In the genomic region with DNA sequence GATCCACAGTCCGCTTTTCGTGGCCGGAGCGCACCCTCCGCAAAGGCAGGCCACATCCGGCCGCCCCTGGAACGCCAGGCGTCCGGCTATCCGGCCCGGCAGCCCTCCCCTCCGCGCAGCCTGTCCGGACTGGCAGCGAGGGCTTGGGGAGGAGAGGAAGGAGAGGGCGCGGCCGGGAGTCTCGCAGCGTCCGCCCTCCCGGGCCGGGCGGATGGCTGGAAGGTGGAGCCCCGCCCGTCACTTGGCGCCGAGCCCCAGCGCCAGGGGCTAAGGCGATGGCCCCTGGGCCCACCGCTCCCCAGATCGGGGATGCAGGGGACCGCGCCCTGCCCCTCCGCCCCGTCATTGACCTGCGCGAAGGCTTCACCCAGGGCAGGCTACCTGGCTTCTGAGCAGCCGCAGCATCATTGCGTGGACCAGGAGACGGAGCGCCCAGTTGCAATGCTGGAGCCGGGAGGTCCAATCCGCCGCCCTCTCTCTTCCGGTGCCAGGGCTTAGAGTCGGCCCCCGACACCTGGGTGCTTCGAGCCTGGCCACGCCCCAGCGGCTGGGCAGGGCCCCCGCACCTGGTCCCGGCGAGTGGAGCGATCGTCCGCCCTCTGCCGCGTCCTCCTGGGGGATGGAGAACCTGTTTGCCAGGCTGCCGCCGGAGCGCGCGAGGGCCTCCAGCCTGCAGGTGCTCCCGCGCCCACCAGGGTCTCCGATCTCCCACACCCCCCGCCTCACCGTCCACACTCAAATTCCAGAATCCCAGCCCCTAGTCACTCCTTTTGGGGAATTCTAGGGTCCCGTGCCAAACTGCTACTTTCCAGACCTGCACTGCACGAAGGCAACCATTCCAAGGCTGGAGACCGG, we compare ENCODE assay signal across 7 cellular contexts. TPM values are rescaled to one million over a fixed set of nuclear protein-coding genes. Genes with fewer than 3 reads are reported as not detected.
A peak's percentile ranks its signal among the peaks of the same experiment; 100 is the strongest.
DNase-seq lines count a peak whose midpoint lies in the region; ATAC-seq and TF ChIP-seq lines count a peak whose summit lies in the region.

A gene (minus strand): TSS at position 131 of the 855 bp plus-strand sequence. CDS start 1,360 bp downstream, outside the sequence.

- peak within 1 kb of the TSS; percentile 75 for H3K4me3 Mint-ChIP-seq in activated T-cell treated with anti-CD3 and anti-CD28 coated beads, Interleukin-2, amount 50 U/mL, for 4 hours
- peak within 1 kb of the TSS; percentile 88 for H3K4me3 Mint-ChIP-seq in nephron progenitor cell

- DNase-seq in NCI-H2171 treated with DMSO at 0.1 percent for 48 hours (lab: John Stamatoyannopoulos, UW) = peak; percentile 96
- no peak for DNase-seq in activated T-cell treated with anti-CD3 and anti-CD28 coated beads, Interleukin-2, amount 50 U/mL, for 4 hours
- no peak for DNase-seq in fibroblast of mammary gland (ENCODE audit: low read depth)
- DNase-seq in nephron progenitor cell = peak; percentile 70
- DNase-seq in OCI-M2 (lab: John Stamatoyannopoulos, UW; ENCODE audit: unreplicated experiment) = no peak
- DNase-seq in Ammon's horn (ENCODE audit: low spot score) = no peak

- H3K4me1 Mint-ChIP-seq in activated T-cell treated with anti-CD3 and anti-CD28 coated beads, Interleukin-2, amount 50 U/mL, for 4 hours (ENCODE audit: low read depth) = peaks cover 14% of the 10 kb centered on the region
- H3K4me1 Mint-ChIP-seq in nephron progenitor cell = peaks cover 37% of the 10 kb centered on the region

- H3K27me3 Mint-ChIP-seq in activated T-cell treated with anti-CD3 and anti-CD28 coated beads, Interleukin-2, amount 50 U/mL, for 4 hours (ENCODE audit: low read depth) = peaks cover 31% of the 10 kb centered on the region
- peaks cover 49% of the 10 kb centered on the region for H3K27me3 Mint-ChIP-seq in nephron progenitor cell (ENCODE audit: low read depth, poor library complexity)

- TF ChIP-seq POLR2A in GM19099 (IDR thresholded peaks at IDR 0.05; ENCODE audit: extremely low read depth, insufficient read length, low read depth) = peak; percentile 20

- TF ChIP-seq CTCF in fibroblast of mammary gland (conservative IDR thresholded peaks at IDR 0.05; ENCODE audit: control insufficient read depth, insufficient read depth, low read depth, low read length) (no peak), nephron progenitor cell (IDR thresholded peaks at IDR 0.05) (peak; percentile 26)

- peak; percentile 75 to 84 for ATAC-seq in activated T-cell treated with anti-CD3 and anti-CD28 coated beads, Interleukin-2, amount 50 U/mL, for 4 hours

- H3K27ac Mint-ChIP-seq in nephron progenitor cell = no peak within 1 kb of the TSS

- peak within 1 kb of the TSS; percentile 6 for H3K4me3 ChIP-seq in fibroblast of mammary gland (ENCODE audit: control insufficient read depth, low read depth, low read length)

- no peaks in the 10 kb centered on the region for H3K9me3 Mint-ChIP-seq in activated T-cell treated with anti-CD3 and anti-CD28 coated beads, Interleukin-2, amount 50 U/mL, for 4 hours
- no peaks in the 10 kb centered on the region for H3K9me3 Mint-ChIP-seq in nephron progenitor cell

- no peaks in the 10 kb centered on the region for H3K36me3 Mint-ChIP-seq in activated T-cell treated with anti-CD3 and anti-CD28 coated beads, Interleukin-2, amount 50 U/mL, for 4 hours (ENCODE audit: insufficient read depth)
- no peaks in the 10 kb centered on the region for H3K36me3 Mint-ChIP-seq in nephron progenitor cell (ENCODE audit: low read depth)

RNA-seq across cellular contexts. Expression of the gene that starts here (rescaled TPM):
- total RNA-seq in activated T-cell treated with anti-CD3 and anti-CD28 coated beads, Interleukin-2, amount 50 U/mL, for 4 hours = under 1 TPM; 0.13 to 0.22 (median 0.18) TPM

Comparison
In these comparisons a context has a peak if more than half of its experiments do, and no peak if none do; other contexts are left out.
1. Peak in ATAC-seq in activated T-cell treated with anti-CD3 and anti-CD28 coated beads, Interleukin-2, amount 50 U/mL, for 4 hours; RNA of the gene not detected or under 1 TPM.
2. DNase-seq: peak in NCI-H2171 treated with DMSO at 0.1 percent for 48 hours (single experiment) and nephron progenitor cell (single experiment); none in activated T-cell treated with anti-CD3 and anti-CD28 coated beads, Interleukin-2, amount 50 U/mL, for 4 hours (single experiment), fibroblast of mammary gland (single experiment), OCI-M2 (single experiment) and Ammon's horn (single experiment).